Comparison of ENCODE assay signal across 8 cellular contexts in genomic region chr2:135985826-135986393, GRCh38. TPM values are rescaled to one million over a fixed set of nuclear protein-coding genes. Genes with fewer than 3 reads are reported as not detected.
DNase-seq lines count a peak whose midpoint lies in the region; ATAC-seq and TF ChIP-seq lines count a peak whose summit lies in the region.

No MANE protein-coding gene starts in this region.

- TF ChIP-seq CTCF in body of pancreas (IDR thresholded peaks at IDR 0.05) (peak in 1 of 7 experiments; percentile 4), lower leg skin (IDR thresholded peaks at IDR 0.05) (no peak)

- H3K27ac ChIP-seq in body of pancreas = peak overlapping the region; percentile 82 to 98 (median 91)

- DNase-seq in SKM-1 treated with dmso at 0.1 percent for 144 hours (lab: John Stamatoyannopoulos, UW; ENCODE audit: unreplicated experiment) (peak; percentile 99), body of pancreas (no peak), lower leg skin (ENCODE audit: low spot score in 2 of 2) (no peak), middle frontal gyrus (ENCODE audit: extremely low spot score, low spot score) (no peak), mesenteric fat pad (ENCODE audit: low spot score) (no peak)
- DNase-seq in stimulated activated CD8-positive, alpha-beta memory T cell treated with anti-CD3 and anti-CD28 coated beads, Interleukin-4, amount 100 ng/mL, for 4 hours (ENCODE audit: low read depth in 2 of 2, low spot score in 1 of 2) = peak; percentile 45 to 63

- intact Hi-C loops in body of pancreas (cut with DNase I) = no loop called here
- intact Hi-C loops in lower leg skin (cut with DNase I; ENCODE audit: low total_unique reads) = no loop called here

- peaks cover 16% of the 10 kb centered on the region for H3K4me1 ChIP-seq in body of pancreas

- H3K36me3 ChIP-seq in body of pancreas (replicated peaks in 1 of 2; ENCODE audit: insufficient read depth in 1 of 2, low read depth in 2 of 2) = no peaks in the 10 kb centered on the region

- H3K27me3 ChIP-seq in body of pancreas = no peaks in the 10 kb centered on the region

- WGBS in body of pancreas, 2 donors = 17 to 18% methylated on average over 19 of the region's 19 CpGs
- WGBS in lower leg skin, 2 donors = 19 to 20% methylated on average over 19 of the region's 19 CpGs

- H3K9me3 ChIP-seq in body of pancreas = no peaks in the 10 kb centered on the region

- TF ChIP-seq POLR2A in body of pancreas (IDR thresholded peaks at IDR 0.05) = no peak
- no peak for TF ChIP-seq POLR2A in lower leg skin (IDR thresholded peaks at IDR 0.05)

- H3K4me3 ChIP-seq in body of pancreas = peak overlapping the region; percentile 71 to 89
- peak overlapping the region; percentile 98 for H3K4me3 ChIP-seq in lower leg skin (ENCODE audit: low read depth, poor library complexity, severe bottlenecking)

- ATAC-seq in GM19025 (IDR thresholded peaks at IDR 0.05; ENCODE audit: low read depth, unreplicated experiment) (peak; percentile 37), HG03103 (IDR thresholded peaks at IDR 0.05; ENCODE audit: low read depth, unreplicated experiment) (peak; percentile 33), body of pancreas (no peak)

RNA-seq across cellular contexts. Expression of gene DARS1, which starts 0.5 kb away (rescaled TPM):
- total RNA-seq in body of pancreas (10 to 100 TPM; 22.1 to 29.3 TPM), lower leg skin (10 to 100 TPM; 58.7 to 73.6 (median 65.7) TPM), mesenteric fat pad (62.8 TPM)

Comparison
In these comparisons a context has a peak if more than half of its experiments do, and no peak if none do; other contexts are left out.
1. DNase-seq: peak in SKM-1 treated with dmso at 0.1 percent for 144 hours (single experiment) and stimulated activated CD8-positive, alpha-beta memory T cell treated with anti-CD3 and anti-CD28 coated beads, Interleukin-4, amount 100 ng/mL, for 4 hours (2 of 2); none in body of pancreas (0 of 4), lower leg skin (0 of 2), middle frontal gyrus (single experiment) and mesenteric fat pad (single experiment).